17 cellular contexts compared by ENCODE assay signal in genomic region chr11:48051217-48051848, GRCh38.
DNase-seq lines count a peak whose midpoint lies in the region; TF ChIP-seq lines count a peak whose summit lies in the region.
"Had no signal": no experiment of that assay in that cellular context is flagged by ENCODE, and none has a peak within 500 bp of the region (broad histone marks: within the 10 kb centered on the region; RNA-seq: fewer than 3 reads in every experiment).

No MANE protein-coding gene starts in this region.

- no peak for TF ChIP-seq POLR2A in NB4 (IDR thresholded peaks at IDR 0.05; ENCODE audit: extremely low read depth, insufficient read length)

- H3K9me3 ChIP-seq in WERI-Rb-1 (ENCODE audit: severe bottlenecking), result no peaks in the 10 kb centered on the region
- H3K9me3 ChIP-seq: colonic mucosa, suprapubic skin had no signal

- no peaks in the 10 kb centered on the region for H3K27me3 ChIP-seq in WERI-Rb-1 (ENCODE audit: insufficient read depth, low read depth, severe bottlenecking)
- H3K27me3 ChIP-seq: colonic mucosa, suprapubic skin had no signal

- H3K27ac Mint-ChIP-seq in dendritic cell treated with granulocyte-macrophage colony-stimulating factor and Interleukin-4, amounts not matched to agents 40 ng/mL and 50 ng/mL, for 4 days, result peak overlapping the region; percentile 58

- DNase-seq in NOMO-1 treated with DMSO at 0.1 percent for 48 hours (lab: John Stamatoyannopoulos, UW; ENCODE audit: unreplicated experiment) (peak; percentile 38), NOMO-1 treated with dmso at 0.1 percent for 144 hours (lab: John Stamatoyannopoulos, UW; ENCODE audit: unreplicated experiment) (no peak), NB4 (ENCODE audit: low read depth) (peak; percentile 69), renal cortical epithelial cell (ENCODE audit: low read depth) (peak; percentile 44), Kasumi-1 (lab: John Stamatoyannopoulos, UW) (no peak), C1 segment of cervical spinal cord (lab: John Stamatoyannopoulos, UW) (no peak), WERI-Rb-1 (no peak)
- DNase-seq: colonic mucosa, DND-41, H7, NCI-H1105 treated with DMSO at 0.1 percent for 48 hours, NCI-H524, Right ventricle myocardium superior had no signal

- peaks cover 85% of the 10 kb centered on the region for H3K4me1 Mint-ChIP-seq in dendritic cell treated with granulocyte-macrophage colony-stimulating factor and Interleukin-4, amounts not matched to agents 40 ng/mL and 50 ng/mL, for 4 days (ENCODE audit: low read depth)

- no peak overlapping the region for H3K27ac ChIP-seq in WERI-Rb-1
- H3K27ac ChIP-seq: colonic mucosa had no signal

- no peaks in the 10 kb centered on the region for H3K36me3 ChIP-seq in WERI-Rb-1
- H3K36me3 ChIP-seq: colonic mucosa, suprapubic skin had no signal

- H3K36me3 Mint-ChIP-seq in dendritic cell treated with granulocyte-macrophage colony-stimulating factor and Interleukin-4, amounts not matched to agents 40 ng/mL and 50 ng/mL, for 4 days (ENCODE audit: low read depth), result peaks cover 61% of the 10 kb centered on the region

- no peak for TF ChIP-seq CTCF in NB4 (IDR thresholded peaks at IDR 0.05; ENCODE audit: low read depth, low read length)
- TF ChIP-seq CTCF in WERI-Rb-1 (IDR thresholded peaks at IDR 0.05; ENCODE audit: low read depth, low read length), result no peak

- H3K9me3 Mint-ChIP-seq in dendritic cell treated with granulocyte-macrophage colony-stimulating factor and Interleukin-4, amounts not matched to agents 40 ng/mL and 50 ng/mL, for 4 days, result no peaks in the 10 kb centered on the region
- H3K9me3 Mint-ChIP-seq: activated naive CD4-positive, alpha-beta T cell treated with anti-CD3 and anti-CD28 coated beads, Interleukin-2, amount 50 U/mL, for 72 hours had no signal

- H3K27me3 Mint-ChIP-seq in dendritic cell treated with granulocyte-macrophage colony-stimulating factor and Interleukin-4, amounts not matched to agents 40 ng/mL and 50 ng/mL, for 4 days, result no peaks in the 10 kb centered on the region

- no peak overlapping the region for H3K4me3 Mint-ChIP-seq in dendritic cell treated with granulocyte-macrophage colony-stimulating factor and Interleukin-4, amounts not matched to agents 40 ng/mL and 50 ng/mL, for 4 days

- intact Hi-C loops in dendritic cell treated with granulocyte-macrophage colony-stimulating factor and Interleukin-4, amounts not matched to agents 40 ng/mL and 50 ng/mL, for 4 days (cut with micrococcal nuclease), result no loop called here

- H3K4me3 ChIP-seq in NB4 (ENCODE audit: low read depth, low read length) (no peak overlapping the region), WERI-Rb-1 (ENCODE audit: low read depth, low read length) (no peak overlapping the region)
- H3K4me3 ChIP-seq: colonic mucosa, GM12878, suprapubic skin had no signal

Comparison
In these comparisons a context has a peak if more than half of its experiments do, and no peak if none do; other contexts are left out.
1. DNase-seq: peak in NOMO-1 treated with DMSO at 0.1 percent for 48 hours (single experiment), NB4 (single experiment) and renal cortical epithelial cell (single experiment); none in NOMO-1 treated with dmso at 0.1 percent for 144 hours (single experiment), Kasumi-1 (0 of 2), C1 segment of cervical spinal cord (0 of 14) and WERI-Rb-1 (single experiment).